Comparison of ENCODE assay signal across 1 cellular context in the genomic region with DNA sequence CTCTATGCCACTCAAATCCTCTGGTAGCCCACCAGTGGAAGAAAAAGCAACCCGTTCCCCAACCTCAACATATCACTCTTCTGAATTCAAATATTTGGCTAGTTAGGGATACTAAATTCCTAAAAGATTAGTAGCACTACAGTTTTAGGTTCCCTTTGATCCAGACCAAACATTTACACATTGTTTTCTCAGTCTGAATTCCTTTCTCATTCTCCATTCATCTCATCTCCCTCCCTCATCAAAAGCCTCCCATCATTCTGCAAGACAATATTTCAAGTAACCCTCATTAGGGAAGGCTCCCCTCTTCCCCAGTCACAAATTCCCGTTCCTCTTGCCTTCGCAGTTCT.
TF ChIP-seq lines count a peak whose summit lies in the region.

No MANE protein-coding gene starts in this region.

TF ChIP-seq in HCT116, 20 proteins besides CTCF, POLR2A, EP300 and RAD21 (continued from another document):
- TF ChIP-seq, protein P1, sequence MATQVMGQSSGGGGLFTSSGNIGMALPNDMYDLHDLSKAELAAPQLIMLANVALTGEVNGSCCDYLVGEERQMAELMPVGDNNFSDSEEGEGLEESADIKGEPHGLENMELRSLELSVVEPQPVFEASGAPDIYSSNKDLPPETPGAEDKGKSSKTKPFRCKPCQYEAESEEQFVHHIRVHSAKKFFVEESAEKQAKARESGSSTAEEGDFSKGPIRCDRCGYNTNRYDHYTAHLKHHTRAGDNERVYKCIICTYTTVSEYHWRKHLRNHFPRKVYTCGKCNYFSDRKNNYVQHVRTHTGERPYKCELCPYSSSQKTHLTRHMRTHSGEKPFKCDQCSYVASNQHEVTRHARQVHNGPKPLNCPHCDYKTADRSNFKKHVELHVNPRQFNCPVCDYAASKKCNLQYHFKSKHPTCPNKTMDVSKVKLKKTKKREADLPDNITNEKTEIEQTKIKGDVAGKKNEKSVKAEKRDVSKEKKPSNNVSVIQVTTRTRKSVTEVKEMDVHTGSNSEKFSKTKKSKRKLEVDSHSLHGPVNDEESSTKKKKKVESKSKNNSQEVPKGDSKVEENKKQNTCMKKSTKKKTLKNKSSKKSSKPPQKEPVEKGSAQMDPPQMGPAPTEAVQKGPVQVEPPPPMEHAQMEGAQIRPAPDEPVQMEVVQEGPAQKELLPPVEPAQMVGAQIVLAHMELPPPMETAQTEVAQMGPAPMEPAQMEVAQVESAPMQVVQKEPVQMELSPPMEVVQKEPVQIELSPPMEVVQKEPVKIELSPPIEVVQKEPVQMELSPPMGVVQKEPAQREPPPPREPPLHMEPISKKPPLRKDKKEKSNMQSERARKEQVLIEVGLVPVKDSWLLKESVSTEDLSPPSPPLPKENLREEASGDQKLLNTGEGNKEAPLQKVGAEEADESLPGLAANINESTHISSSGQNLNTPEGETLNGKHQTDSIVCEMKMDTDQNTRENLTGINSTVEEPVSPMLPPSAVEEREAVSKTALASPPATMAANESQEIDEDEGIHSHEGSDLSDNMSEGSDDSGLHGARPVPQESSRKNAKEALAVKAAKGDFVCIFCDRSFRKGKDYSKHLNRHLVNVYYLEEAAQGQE (IDR thresholded peaks at IDR 0.05; ENCODE audit: low read depth): no peak
- TF ChIP-seq, protein P2, sequence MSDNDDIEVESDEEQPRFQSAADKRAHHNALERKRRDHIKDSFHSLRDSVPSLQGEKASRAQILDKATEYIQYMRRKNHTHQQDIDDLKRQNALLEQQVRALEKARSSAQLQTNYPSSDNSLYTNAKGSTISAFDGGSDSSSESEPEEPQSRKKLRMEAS (IDR thresholded peaks at IDR 0.05): no peak
TF ChIP-seq in HCT116: peak in this region for 1.
